In the genomic region with DNA sequence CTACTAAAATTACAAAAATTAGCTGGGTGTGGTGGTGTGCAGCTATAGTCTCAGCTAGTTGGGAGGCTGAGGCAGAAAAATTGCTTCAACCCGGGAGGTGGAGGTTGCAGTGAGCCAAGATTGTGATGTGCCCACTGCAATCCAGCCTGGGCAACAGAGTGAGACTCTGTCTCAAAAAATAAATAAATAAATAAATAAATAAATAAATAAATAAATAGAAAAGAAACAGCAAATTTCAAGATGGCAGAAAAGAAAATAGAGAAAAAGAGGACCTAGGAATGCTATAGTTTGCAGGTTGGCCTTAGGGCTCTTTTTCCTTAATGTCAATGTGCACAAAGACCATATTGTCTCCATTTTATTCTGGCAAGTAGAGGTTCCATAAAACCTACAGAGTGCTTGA, we compare ENCODE assay signal across 10 cellular contexts. TPM values are rescaled to one million over a fixed set of nuclear protein-coding genes. Genes with fewer than 3 reads are reported as not detected.
"Had no signal": no experiment of that assay in that cellular context is flagged by ENCODE, and none has a peak within 500 bp of the region (broad histone marks: within the 10 kb centered on the region; RNA-seq: fewer than 3 reads in every experiment).

No MANE protein-coding gene starts in this region.

- ATAC-seq: HCT116, K562 had no signal

- H3K9ac ChIP-seq: GM23248 had no signal

- H3K4me1 ChIP-seq: HAP-1 had no signal

- H3K27ac ChIP-seq: GM23248 had no signal

- H3K36me3 ChIP-seq: HAP-1 had no signal

- DNase-seq: GM23248, GOT3, H7, IMR-90, KG1 had no signal

- H3K4me3 ChIP-seq: GM23248, HAP-1, K562 had no signal

- H2AFZ ChIP-seq: GM23248 had no signal

RNA-seq across cellular contexts. Expression of a gene that starts 28.2 kb away (rescaled TPM):
- total RNA-seq: GM23248, H4, H7, HT-29, IMR-90, K562 had no signal

RNA-seq across cellular contexts. Expression of a gene that starts 44.0 kb away (rescaled TPM):
- total RNA-seq: H4, HT-29, K562 had no signal
